Comparison of ENCODE assay signal across 18 cellular contexts in the genomic region with DNA sequence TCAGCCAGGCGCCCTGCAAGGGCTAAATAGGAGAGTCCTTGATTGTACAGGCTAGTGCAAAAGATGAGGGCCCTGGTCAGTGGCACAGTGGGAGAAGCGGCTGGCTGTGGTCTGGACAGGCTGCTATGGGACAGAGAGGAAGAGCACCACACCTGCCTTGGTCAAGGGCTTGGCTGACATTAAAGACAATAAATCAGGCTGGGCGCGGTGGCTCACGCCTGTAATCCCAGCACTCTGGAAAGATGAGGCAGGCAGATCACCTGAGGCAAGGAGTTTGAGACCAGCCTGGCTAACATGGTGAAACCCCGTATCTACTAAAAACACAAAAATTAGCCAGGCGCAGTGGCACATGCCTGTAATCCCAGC.
DNase-seq lines count a peak whose midpoint lies in the region; ATAC-seq and TF ChIP-seq lines count a peak whose summit lies in the region.
"Had no signal": no experiment of that assay in that cellular context is flagged by ENCODE, and none has a peak within 500 bp of the region (broad histone marks: within the 10 kb centered on the region; RNA-seq: fewer than 3 reads in every experiment).

No MANE protein-coding gene starts in this region.

- no peaks in the 10 kb centered on the region for H3K27me3 Mint-ChIP-seq in Caco-2 (ENCODE audit: insufficient read depth, unreplicated experiment)
- no peaks in the 10 kb centered on the region for H3K27me3 Mint-ChIP-seq in activated T-helper 17 cell treated with anti-CD3 and anti-CD28 coated beads, Interleukin-2, amount 50 U/mL, for 72 hours

- H3K4me1 Mint-ChIP-seq in Caco-2 (ENCODE audit: low read depth, unreplicated experiment), result peaks cover 18% of the 10 kb centered on the region
- H3K4me1 Mint-ChIP-seq in activated T-helper 17 cell treated with anti-CD3 and anti-CD28 coated beads, Interleukin-2, amount 50 U/mL, for 72 hours, result peaks cover 32% of the 10 kb centered on the region

- CTCF ChIA-PET in Caco-2 (lab: Charles Lee), result interaction anchor here (0.8 to 1.0 kb wide), 2 partner anchors 30 to 41 kb away, joined by 3 read pairs; no protein-coding TSS in a partner anchor
- CTCF ChIA-PET in PC-3 (lab: Charles Lee), result no interaction called here

- H3K9ac ChIP-seq in PC-3 (ENCODE audit: low read length) (peak overlapping the region; percentile 78; the same call in 1 of the 2 replicates), smooth muscle cell (ENCODE audit: low read depth) (no peak overlapping the region)

- H3F3A ChIP-seq in PC-3 (ENCODE audit: low read length, unreplicated experiment), result no peaks in the 10 kb centered on the region
- H3F3A ChIP-seq in smooth muscle cell (ENCODE audit: low read depth), result peaks cover 21% of the 10 kb centered on the region

- H3K4me2 ChIP-seq in PC-3 (ENCODE audit: low read length) (no peak overlapping the region), smooth muscle cell (no peak overlapping the region)

- no peak overlapping the region for H3K4me3 Mint-ChIP-seq in Caco-2 (ENCODE audit: unreplicated experiment)
- no peak overlapping the region for H3K4me3 Mint-ChIP-seq in activated T-helper 17 cell treated with anti-CD3 and anti-CD28 coated beads, Interleukin-2, amount 50 U/mL, for 72 hours
- H3K4me3 Mint-ChIP-seq: activated T-cell treated with anti-CD3 and anti-CD28 coated beads, Interleukin-2, amount 50 U/mL, for 72 hours; neural crest cell had no signal

- H3K27me3 ChIP-seq in Caco-2 (replicated peaks; ENCODE audit: control insufficient read depth, insufficient read depth, low read length), result no peaks in the 10 kb centered on the region
- no peaks in the 10 kb centered on the region for H3K27me3 ChIP-seq in PC-3 (ENCODE audit: low read length)
- no peaks in the 10 kb centered on the region for H3K27me3 ChIP-seq in heart left ventricle
- H3K27me3 ChIP-seq in smooth muscle cell (ENCODE audit: low read depth), result no peaks in the 10 kb centered on the region
- H3K27me3 ChIP-seq: SJSA1 had no signal

- H3K4me1 ChIP-seq in Caco-2, result peaks cover 18% of the 10 kb centered on the region
- H3K4me1 ChIP-seq in PC-3 (ENCODE audit: insufficient read depth, low read length), result peaks cover 38% of the 10 kb centered on the region
- peaks cover 0 to 38% (median 18%) of the 10 kb centered on the region in 12 donors for H3K4me1 ChIP-seq in heart left ventricle
- H3K4me1 ChIP-seq in smooth muscle cell (ENCODE audit: low read depth), result no peaks in the 10 kb centered on the region
- H3K4me1 ChIP-seq: psoas muscle had no signal

- 67 to 90% (median 83%) methylated on average over 7 of the region's 7 CpGs for WGBS in heart left ventricle, 4 donors
- WGBS in smooth muscle cell (ENCODE audit: low lambda C conversion rate), result 89% methylated on average over 7 of the region's 7 CpGs

- H3K27ac ChIP-seq in PC-3 (ENCODE audit: low read length) (peak overlapping the region; percentile 96), heart left ventricle (peak overlapping the region in 10 of 12 donors; percentile 32 to 66 (median 52)), smooth muscle cell (ENCODE audit: low read depth) (peak overlapping the region; percentile 11)
- H3K27ac ChIP-seq: SJSA1 had no signal

- no peaks in the 10 kb centered on the region for H3K79me2 ChIP-seq in PC-3 (ENCODE audit: low read length)
- H3K79me2 ChIP-seq in smooth muscle cell (ENCODE audit: low read depth), result no peaks in the 10 kb centered on the region

- H3K4me3 ChIP-seq in Caco-2 (ENCODE audit: low read depth, low read length) (no peak overlapping the region), PC-3 (ENCODE audit: low read length) (no peak overlapping the region), heart left ventricle (no peak overlapping the region), smooth muscle cell (no peak overlapping the region)
- H3K4me3 ChIP-seq: psoas muscle, SJSA1 had no signal

- intact Hi-C loops in Caco-2 (cut with micrococcal nuclease; ENCODE audit: unreplicated experiment), result loop anchor here (5.0 kb wide), 1 partner anchor 80 kb away; no protein-coding TSS in a partner anchor
- intact Hi-C loops in PC-3 (cut with micrococcal nuclease), result no loop called here
- intact Hi-C loops in heart left ventricle (cut with DNase I), result loop anchor here in 1 of 10 donors (10.0 kb wide), 1 partner anchor 63 kb away; a partner anchor contains a TSS

- BruUV-seq in Caco-2 (replicated peaks; lab: Mats Ljungman, UMichigan) (no TSS peak), PC-3 (replicated peaks; lab: Mats Ljungman, UMichigan) (no TSS peak)

- POLR2A ChIA-PET in Caco-2 (lab: Charles Lee) (no interaction called here), PC-3 (lab: Charles Lee; ENCODE audit: unreplicated experiment) (no interaction called here)

- H4K20me1 ChIP-seq in PC-3 (ENCODE audit: low read length) (no peaks in the 10 kb centered on the region), smooth muscle cell (ENCODE audit: low read depth) (no peaks in the 10 kb centered on the region)

- DNase-seq in Caco-2 (no peak), PC-3 (no peak), heart left ventricle (no peak), smooth muscle cell (lab: John Stamatoyannopoulos, UW; ENCODE audit: unreplicated experiment) (no peak), retina (no peak)
- DNase-seq: activated CD4-positive, alpha-beta T cell treated with anti-CD3 and anti-CD28 coated beads, Interleukin-2, amount 50 U/mL, for 1 hour; activated T-cell treated with anti-CD3 and anti-CD28 coated beads, Interleukin-2, amount 50 U/mL, for 72 hours; AML-193; amniotic stem cell; cerebellar nuclear complex; GF-D8; GOT3; NCI-H1436; psoas muscle had no signal

- H3K9me3 Mint-ChIP-seq in Caco-2 (ENCODE audit: unreplicated experiment), result no peaks in the 10 kb centered on the region
- no peaks in the 10 kb centered on the region for H3K9me3 Mint-ChIP-seq in activated T-helper 17 cell treated with anti-CD3 and anti-CD28 coated beads, Interleukin-2, amount 50 U/mL, for 72 hours
- H3K9me3 Mint-ChIP-seq: activated T-cell treated with anti-CD3 and anti-CD28 coated beads, Interleukin-2, amount 50 U/mL, for 72 hours; neural crest cell had no signal

- no peak overlapping the region for H2AFZ ChIP-seq in PC-3 (ENCODE audit: low read length)
- H2AFZ ChIP-seq in smooth muscle cell (ENCODE audit: low read depth), result no peak overlapping the region

- no peak for TF ChIP-seq POLR2A in heart left ventricle (IDR thresholded peaks at IDR 0.05)

- H3K36me3 ChIP-seq in Caco-2 (ENCODE audit: control insufficient read depth, insufficient read depth, low read length) (peaks cover 2% of the 10 kb centered on the region; the same call in 1 of the 2 replicates), PC-3 (ENCODE audit: low read depth, low read length) (no peaks in the 10 kb centered on the region), heart left ventricle (peaks cover 0 to 83% (median 31%) of the 10 kb centered on the region in 9 donors), smooth muscle cell (ENCODE audit: low read depth) (no peaks in the 10 kb centered on the region)
- H3K36me3 ChIP-seq: SJSA1 had no signal

- TF ChIP-seq CTCF in Caco-2 (IDR thresholded peaks at IDR 0.05; ENCODE audit: insufficient read depth in 1 of 2, low read depth in 1 of 2, low read length in 1 of 2, severe bottlenecking in 1 of 2, unreplicated experiment in 1 of 2), result no peak
- TF ChIP-seq CTCF in PC-3 (conservative IDR thresholded peaks at IDR 0.05; ENCODE audit: low read depth, low read length), result no peak
- TF ChIP-seq CTCF in heart left ventricle (IDR thresholded peaks at IDR 0.05), result no peak
- TF ChIP-seq CTCF in smooth muscle cell (IDR thresholded peaks at IDR 0.05; ENCODE audit: borderline replicate concordance, insufficient read depth, poor library complexity, severe bottlenecking), result no peak

- no peaks in the 10 kb centered on the region for H3K9me2 ChIP-seq in PC-3 (replicated peaks; ENCODE audit: low read length)

- ATAC-seq in PC-3, result no peak
- peak in 1 of 4 donors; percentile 8 for ATAC-seq in heart left ventricle
- no peak for ATAC-seq in activated T-helper 17 cell treated with anti-CD3 and anti-CD28 coated beads, Interleukin-2, amount 50 U/mL, for 72 hours (replicated peaks)
- no peak for ATAC-seq in esophagus mucosa
- ATAC-seq: activated T-cell treated with anti-CD3 and anti-CD28 coated beads, Interleukin-2, amount 50 U/mL, for 72 hours had no signal

- peak overlapping the region; percentile 85 for H3K27ac Mint-ChIP-seq in Caco-2 (ENCODE audit: unreplicated experiment)
- H3K27ac Mint-ChIP-seq in activated T-helper 17 cell treated with anti-CD3 and anti-CD28 coated beads, Interleukin-2, amount 50 U/mL, for 72 hours, result no peak overlapping the region
- H3K27ac Mint-ChIP-seq: activated T-cell treated with anti-CD3 and anti-CD28 coated beads, Interleukin-2, amount 50 U/mL, for 72 hours had no signal

- H3K9me3 ChIP-seq in Caco-2 (no peaks in the 10 kb centered on the region), PC-3 (ENCODE audit: low read length) (no peaks in the 10 kb centered on the region), heart left ventricle (no peaks in the 10 kb centered on the region), smooth muscle cell (replicated peaks; ENCODE audit: low read depth) (no peaks in the 10 kb centered on the region)
- H3K9me3 ChIP-seq: psoas muscle, SJSA1 had no signal

- H3K36me3 Mint-ChIP-seq in Caco-2 (ENCODE audit: insufficient read depth, unreplicated experiment), result no peaks in the 10 kb centered on the region
- H3K36me3 Mint-ChIP-seq in activated T-helper 17 cell treated with anti-CD3 and anti-CD28 coated beads, Interleukin-2, amount 50 U/mL, for 72 hours (ENCODE audit: low read depth), result peaks cover 6% of the 10 kb centered on the region

Comparison
In these comparisons a context has a peak if more than half of its experiments do, and no peak if none do; other contexts are left out.
1. H3K27ac ChIP-seq: peak in every context shown above with its lines; median percentile 96 in PC-3; 52 in heart left ventricle; 11 in smooth muscle cell.